Comparison of ENCODE assay signal across 9 cellular contexts in the genomic region with DNA sequence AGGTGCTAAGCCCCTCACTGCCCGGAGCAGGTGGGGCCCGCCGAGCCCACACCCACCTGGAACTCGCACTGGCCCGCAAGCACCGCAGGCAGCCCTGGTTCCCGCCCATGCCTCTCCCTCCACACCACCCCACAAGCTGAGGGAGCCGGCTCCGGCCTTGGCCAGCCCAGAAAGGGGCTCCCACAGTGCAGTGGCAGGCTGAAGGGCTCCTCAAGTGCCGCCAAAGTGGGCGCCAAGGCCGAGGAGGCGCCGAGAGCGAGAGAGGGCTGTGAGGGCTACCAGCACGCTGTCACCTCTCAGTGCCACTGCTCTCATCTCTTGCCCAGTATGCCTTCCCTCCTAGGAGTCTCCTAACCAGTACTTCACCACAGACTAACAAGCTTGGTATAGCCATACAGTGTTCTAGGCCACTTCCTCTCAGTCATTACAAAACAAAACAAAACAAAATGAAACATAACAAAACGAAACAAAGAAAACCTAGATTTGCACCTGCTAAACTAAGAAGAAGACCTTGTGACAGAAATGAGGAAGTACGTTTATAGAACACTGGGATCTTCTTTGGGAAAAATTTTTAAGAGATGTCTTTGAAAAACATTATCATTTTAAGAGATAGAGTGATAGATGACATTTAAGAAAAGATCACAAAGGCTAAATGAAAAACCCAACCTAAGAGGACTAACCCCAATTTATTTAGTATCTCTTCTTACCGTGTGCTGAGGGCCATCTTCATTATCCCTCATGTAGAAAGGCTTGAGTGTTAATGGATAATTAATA. TPM values are rescaled to one million over a fixed set of nuclear protein-coding genes. Genes with fewer than 3 reads are reported as not detected.
DNase-seq lines count a peak whose midpoint lies in the region; ATAC-seq and TF ChIP-seq lines count a peak whose summit lies in the region.
"Had no signal": no experiment of that assay in that cellular context is flagged by ENCODE, and none has a peak within 500 bp of the region (broad histone marks: within the 10 kb centered on the region; RNA-seq: fewer than 3 reads in every experiment).

No MANE protein-coding gene starts in this region.

- H4K8ac ChIP-seq in trophoblast cell (ENCODE audit: low read depth, low read length): no peak overlapping the region

- no peak overlapping the region for H2BK12ac ChIP-seq in trophoblast cell (ENCODE audit: low read length)

- no peaks in the 10 kb centered on the region for H3K4me1 Mint-ChIP-seq in Calu3 (ENCODE audit: low read depth, unreplicated experiment)

- CTCF ChIA-PET in Calu3 (lab: Charles Lee): no interaction called here

- peaks cover 7% of the 10 kb centered on the region for H3K4me1 ChIP-seq in effector memory CD4-positive, alpha-beta T cell (ENCODE audit: control insufficient read depth, insufficient read depth, low read length, poor library complexity, severe bottlenecking)
- H3K4me1 ChIP-seq in trophoblast cell (ENCODE audit: control insufficient read depth in 1 of 2, insufficient read depth in 2 of 2, low read length in 2 of 2): peaks cover 0 to 1% of the 10 kb centered on the region in 2 experiments

- H3K36me3 ChIP-seq in KOPT-K1 (ENCODE audit: insufficient read depth, low read length) (peaks cover 51% of the 10 kb centered on the region), trophoblast cell (ENCODE audit: control insufficient read depth in 1 of 2, insufficient read depth in 2 of 2, low read length in 2 of 2) (peaks cover 6% of the 10 kb centered on the region in 2 experiments)
- peaks cover 3% of the 10 kb centered on the region for H3K36me3 ChIP-seq in effector memory CD4-positive, alpha-beta T cell (ENCODE audit: control insufficient read depth, insufficient read depth, low read length)

- ATAC-seq in GM21526 (IDR thresholded peaks at IDR 0.05; ENCODE audit: low FRiP score, unreplicated experiment): peak; percentile 93
- ATAC-seq: right cardiac atrium had no signal

- in situ Hi-C loops in GM13976 (cut with MboI; ENCODE audit: low sequenced_read_pairs, unreplicated experiment): no loop called here

- no peak overlapping the region for H4K91ac ChIP-seq in trophoblast cell (ENCODE audit: low read depth, low read length)

- H3K23ac ChIP-seq in trophoblast cell (ENCODE audit: low read length): no peak overlapping the region

- WGBS in trophoblast cell (ENCODE audit: extremely low coverage, insufficient coverage, insufficient read length): no CpG with 5 or more reads among the region's 19 CpGs

- H3K79me2 ChIP-seq in trophoblast cell (ENCODE audit: control insufficient read depth, insufficient read depth, low read length, poor library complexity): no peaks in the 10 kb centered on the region

- no peak overlapping the region for H3K4me3 ChIP-seq in effector memory CD4-positive, alpha-beta T cell (ENCODE audit: insufficient read depth, low read depth, low read length, poor library complexity, severe bottlenecking)
- no peak overlapping the region for H3K4me3 ChIP-seq in trophoblast cell (ENCODE audit: low read depth, low read length)

- H3K9me3 ChIP-seq in KOPT-K1 (ENCODE audit: insufficient read depth, low read length, poor library complexity, severe bottlenecking) (no peaks in the 10 kb centered on the region), trophoblast cell (ENCODE audit: insufficient read depth, low read depth, low read length) (no peaks in the 10 kb centered on the region)
- H3K9me3 ChIP-seq in effector memory CD4-positive, alpha-beta T cell (ENCODE audit: control insufficient read depth, low read length): no peaks in the 10 kb centered on the region

- no peak overlapping the region for H3K18ac ChIP-seq in trophoblast cell (ENCODE audit: low read length)

- DNase-seq in GM13976 (ENCODE audit: low spot score) (peak; percentile 83), GOT3 (lab: John Stamatoyannopoulos, UW) (no peak), trophoblast cell (no peak), Calu3 (no peak), HCEC 1CT (no peak)
- DNase-seq in effector memory CD4-positive, alpha-beta T cell: no peak

- H2AK5ac ChIP-seq in trophoblast cell (ENCODE audit: low read length): no peak overlapping the region

- no TSS peak for BruUV-seq in Calu3 (replicated peaks; lab: Mats Ljungman, UMichigan)

- no peak overlapping the region for H3K9ac ChIP-seq in trophoblast cell (ENCODE audit: low read length)

- H3K4me2 ChIP-seq in trophoblast cell (ENCODE audit: low read length): no peak overlapping the region

- H2BK120ac ChIP-seq in trophoblast cell (ENCODE audit: insufficient read depth, low read length, poor library complexity): no peak overlapping the region

- H3K4me3 Mint-ChIP-seq in Calu3 (ENCODE audit: low read depth, unreplicated experiment): no peak overlapping the region

- H4K12ac ChIP-seq in trophoblast cell (ENCODE audit: low read depth, low read length): no peak overlapping the region

- H3K27ac ChIP-seq in KOPT-K1 (ENCODE audit: low read depth, low read length, poor library complexity, severe bottlenecking) (peak overlapping the region; percentile 39), trophoblast cell (ENCODE audit: low read depth, low read length) (no peak overlapping the region)
- peak overlapping the region; percentile 30 for H3K27ac ChIP-seq in effector memory CD4-positive, alpha-beta T cell (ENCODE audit: insufficient read depth, low read length, poor library complexity, severe bottlenecking)

- no peaks in the 10 kb centered on the region for H3K27me3 ChIP-seq in effector memory CD4-positive, alpha-beta T cell (replicated peaks; ENCODE audit: control insufficient read depth, insufficient read depth, low read length, poor library complexity, severe bottlenecking)
- H3K27me3 ChIP-seq in trophoblast cell (ENCODE audit: insufficient read depth, low read length): no peaks in the 10 kb centered on the region

- H3K36me3 Mint-ChIP-seq in Calu3 (ENCODE audit: insufficient read depth, unreplicated experiment): no peaks in the 10 kb centered on the region

- no peaks in the 10 kb centered on the region for H3K9me3 Mint-ChIP-seq in Calu3 (ENCODE audit: low read depth, unreplicated experiment)

- no peak overlapping the region for H2AFZ ChIP-seq in trophoblast cell (ENCODE audit: insufficient read depth, low read length, poor library complexity)

- no peaks in the 10 kb centered on the region for H3K27me3 Mint-ChIP-seq in Calu3 (ENCODE audit: unreplicated experiment)

- H3K27ac Mint-ChIP-seq in Calu3 (ENCODE audit: unreplicated experiment): no peak overlapping the region

- TF ChIP-seq CTCF in GM13976 (IDR thresholded peaks at IDR 0.05; ENCODE audit: borderline replicate concordance, control extremely low read depth, extremely low read depth, insufficient read depth, missing control alignments): no peak
- TF ChIP-seq CTCF in Calu3 (IDR thresholded peaks at IDR 0.05; ENCODE audit: unreplicated experiment): no peak

- intact Hi-C loops in Calu3 (cut with micrococcal nuclease; ENCODE audit: unreplicated experiment): no loop called here

- no peak overlapping the region for H3K4ac ChIP-seq in trophoblast cell (ENCODE audit: low read depth, low read length)

- no peak overlapping the region for H2BK5ac ChIP-seq in trophoblast cell (ENCODE audit: low read depth, low read length, poor library complexity)

- no peak overlapping the region for H3K14ac ChIP-seq in trophoblast cell (ENCODE audit: low read length)

- H3K79me1 ChIP-seq in trophoblast cell (ENCODE audit: low read length): no peaks in the 10 kb centered on the region

RNA-seq across cellular contexts. Expression of a gene that starts 47.7 kb away (rescaled TPM):
- polyA plus RNA-seq in trophoblast cell (2013): 105 and 110 TPM in 2 replicates
- 10.6 and 12.7 TPM in 2 replicates for total RNA-seq in Calu3 (2022)
